8 cellular contexts compared by ENCODE assay signal in the genomic region with DNA sequence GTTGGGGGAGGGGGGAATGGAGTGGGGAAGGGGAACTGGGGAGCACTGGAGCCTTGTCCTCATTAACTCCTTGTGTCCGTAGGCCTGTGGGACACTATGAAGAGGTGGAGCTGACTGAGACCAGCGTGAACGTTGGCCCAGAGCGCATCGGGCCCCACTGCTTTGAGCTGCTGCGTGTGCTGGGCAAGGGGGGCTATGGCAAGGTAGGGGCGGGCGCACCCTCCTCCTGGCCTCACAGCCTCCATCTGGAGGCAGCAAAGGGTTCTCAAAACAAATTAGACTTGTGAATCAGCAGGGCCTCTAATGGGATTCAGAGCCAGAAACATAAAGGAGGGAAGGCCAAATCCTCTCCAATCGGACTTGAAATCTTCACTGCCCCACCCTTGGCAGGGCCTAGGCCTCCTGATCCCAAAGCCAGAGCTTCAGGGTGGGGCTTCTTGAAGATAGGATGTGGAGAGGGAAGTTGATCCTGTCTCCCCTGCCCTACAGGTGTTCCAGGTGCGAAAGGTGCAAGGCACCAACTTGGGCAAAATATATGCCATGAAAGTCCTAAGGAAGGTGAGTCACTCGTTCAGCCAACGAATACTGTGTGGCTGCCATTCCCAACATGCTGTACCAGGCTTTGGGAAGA. TPM values are rescaled to one million over a fixed set of nuclear protein-coding genes. Genes with fewer than 3 reads are reported as not detected.
DNase-seq lines count a peak whose midpoint lies in the region; ATAC-seq, FAIRE-seq and TF ChIP-seq lines count a peak whose summit lies in the region.

No MANE protein-coding gene starts in this region.

- no peak for ATAC-seq in HG02588 (IDR thresholded peaks at IDR 0.05; ENCODE audit: unreplicated experiment)

- in situ Hi-C loops in KBM-7 (cut with MboI; ENCODE audit: low pct_unique_long_range_greater_than_20kb, low sequenced_read_pairs), result no loop called here

- H3K4me3 ChIP-seq in fibroblast of villous mesenchyme (ENCODE audit: low read depth, low read length), result peak overlapping the region; percentile 75
- peak overlapping the region; percentile 99 for H3K4me3 ChIP-seq in skeletal muscle cell (ENCODE audit: low read depth, low read length)

- peak overlapping the region; percentile 95 for H3K27ac ChIP-seq in VCaP

- FAIRE-seq in GM12892 (lab: Jason Lieb, UNC), result peak; percentile 78

- DNase-seq in GM12892 (ENCODE audit: insufficient read length), result no peak
- DNase-seq in fibroblast of villous mesenchyme (ENCODE audit: low read depth), result no peak
- no peak for DNase-seq in skeletal muscle cell (ENCODE audit: low read depth)
- DNase-seq in A172 (ENCODE audit: low spot score), result no peak
- no peak for DNase-seq in DMS79 (lab: John Stamatoyannopoulos, UW)
- no peak for DNase-seq in KBM-7

- TF ChIP-seq CTCF in VCaP (conservative IDR thresholded peaks at IDR 0.05), result no peak
- no peak for TF ChIP-seq CTCF in fibroblast of villous mesenchyme (IDR thresholded peaks at IDR 0.05; ENCODE audit: insufficient read depth, low read depth, low read length)

- no peak for TF ChIP-seq POLR2A in GM12892 (IDR thresholded peaks at IDR 0.05; ENCODE audit: low read depth, low read length)

RNA-seq across cellular contexts. Expression of a gene that starts 0.9 kb away (rescaled TPM):
- 37.8 TPM for polyA plus RNA-seq in GM12892 (2012; ENCODE audit: missing spikeins)
- total RNA-seq in fibroblast of villous mesenchyme, result 42.3 and 47.0 TPM in 2 replicates
- total RNA-seq in A172 (2014; rRNA removed; shearing (Covaris generic)), result 83.6 and 89.8 TPM in 2 replicates

RNA-seq across cellular contexts. Expression of a gene that starts 8.3 kb away (rescaled TPM):
- 24.9 TPM for polyA plus RNA-seq in GM12892 (2012; ENCODE audit: missing spikeins)
- 0.32 TPM in 1 of 2 replicates, not detected in the other for total RNA-seq in fibroblast of villous mesenchyme
- total RNA-seq in A172 (2014; rRNA removed; shearing (Covaris generic)), result 1.5 and 2.3 TPM in 2 replicates

RNA-seq across cellular contexts. Expression of a gene that starts 13.7 kb away (rescaled TPM):
- polyA plus RNA-seq in GM12892 (2012; ENCODE audit: missing spikeins), result 0.28 TPM
- not detected in 2 replicates for total RNA-seq in fibroblast of villous mesenchyme
- 0.05 TPM in 1 of 2 replicates, not detected in the other for total RNA-seq in A172 (2014; rRNA removed; shearing (Covaris generic))

RNA-seq across cellular contexts. Expression of a gene that starts 14.1 kb away (rescaled TPM):
- 18.3 TPM for polyA plus RNA-seq in GM12892 (2012; ENCODE audit: missing spikeins)
- 85.5 and 102 TPM in 2 replicates for total RNA-seq in fibroblast of villous mesenchyme
- total RNA-seq in A172 (2014; rRNA removed; shearing (Covaris generic)), result 108 and 116 TPM in 2 replicates

RNA-seq across cellular contexts. Expression of a gene that starts 23.4 kb away (rescaled TPM):
- polyA plus RNA-seq in GM12892 (2012; ENCODE audit: missing spikeins), result 0.19 TPM
- not detected in 2 replicates for total RNA-seq in fibroblast of villous mesenchyme
- not detected in 2 replicates for total RNA-seq in A172 (2014; rRNA removed; shearing (Covaris generic))
